8 cellular contexts compared by ENCODE assay signal in genomic region chr1:234722904-234723588, GRCh38.
A peak's percentile ranks its signal among the peaks of the same experiment; 100 is the strongest.
DNase-seq lines count a peak whose midpoint lies in the region; ATAC-seq and TF ChIP-seq lines count a peak whose summit lies in the region.

No MANE protein-coding gene starts in this region.

- H3K4me1 ChIP-seq in Loucy (ENCODE audit: insufficient read depth, low read length, poor library complexity, severe bottlenecking), result peaks cover 96% of the 10 kb centered on the region

- H3K4me3 ChIP-seq in AG09309 (ENCODE audit: control insufficient read depth, low read depth, low read length), result peak overlapping the region; percentile 20
- H3K4me3 ChIP-seq in Loucy (ENCODE audit: low read length, poor library complexity, severe bottlenecking), result peak overlapping the region; percentile 70
- H3K4me3 ChIP-seq in lower leg skin (ENCODE audit: low read depth, poor library complexity, severe bottlenecking), result no peak overlapping the region

- DNase-seq in AG09309 (ENCODE audit: low read depth), result peak; percentile 89
- DNase-seq in activated CD4-positive, CD25-positive, alpha-beta regulatory T cell treated with anti-CD3 and anti-CD28 coated beads, Interleukin-2, amount 50 U/mL, for 16 hours (ENCODE audit: low read depth, low spot score), result peak; percentile 36
- DNase-seq in central memory CD8-positive, alpha-beta T cell (ENCODE audit: low spot score in 2 of 2), result no peak
- peak; percentile 87 to 96 for DNase-seq in lower leg skin (ENCODE audit: low spot score in 2 of 2)
- peak; percentile 55 to 57 for DNase-seq in stimulated activated CD4-positive, alpha-beta T cell treated with anti-CD3 and anti-CD28 coated beads, Interleukin-2, amount 100 ng/mL, for 48 hours
- DNase-seq in NCI-H1105 treated with DMSO at 0.1 percent for 48 hours (lab: John Stamatoyannopoulos, UW), result no peak

- H3K4me2 ChIP-seq in Loucy (ENCODE audit: low read depth, low read length, poor library complexity, severe bottlenecking), result peak overlapping the region; percentile 91

- H3K27me3 ChIP-seq in Loucy (ENCODE audit: insufficient read depth, low read length, poor library complexity, severe bottlenecking), result no peaks in the 10 kb centered on the region

- no peak for ATAC-seq in central memory CD8-positive, alpha-beta T cell (replicated peaks; ENCODE audit: extremely low read depth, poor library complexity, severe bottlenecking)
- ATAC-seq in HG03469 (IDR thresholded peaks at IDR 0.05; ENCODE audit: unreplicated experiment), result no peak

- H3K9me3 Mint-ChIP-seq in central memory CD8-positive, alpha-beta T cell, result no peaks in the 10 kb centered on the region

- no peaks in the 10 kb centered on the region for H3K9me3 ChIP-seq in Loucy (ENCODE audit: insufficient read depth, low read depth, low read length)

- H4K20me1 ChIP-seq in Loucy (ENCODE audit: insufficient read depth, low read length, poor library complexity, severe bottlenecking), result no peaks in the 10 kb centered on the region

- TF ChIP-seq POLR2A in lower leg skin (IDR thresholded peaks at IDR 0.05), result no peak

- no peaks in the 10 kb centered on the region for H3K36me3 ChIP-seq in Loucy (ENCODE audit: insufficient read depth, low read length)

- peaks cover 37% of the 10 kb centered on the region for H3K4me1 Mint-ChIP-seq in central memory CD8-positive, alpha-beta T cell

- peak overlapping the region; percentile 95 for H3K27ac Mint-ChIP-seq in central memory CD8-positive, alpha-beta T cell (ENCODE audit: low read depth)

- no peaks in the 10 kb centered on the region for H3K27me3 Mint-ChIP-seq in central memory CD8-positive, alpha-beta T cell

- H2AFZ ChIP-seq in Loucy (ENCODE audit: low read length), result no peak overlapping the region

- peaks cover 9% of the 10 kb centered on the region; the same call in 1 of the 2 replicates for H3K79me2 ChIP-seq in Loucy (ENCODE audit: insufficient read depth, low read length)

- H3F3A ChIP-seq in Loucy (ENCODE audit: low read depth), result peaks cover 36% of the 10 kb centered on the region

- 13% methylated on average over 23 of the region's 23 CpGs for WGBS in lower leg skin, 2 donors

- H3K9ac ChIP-seq in Loucy (ENCODE audit: low read depth, low read length, poor library complexity, severe bottlenecking), result peak overlapping the region; percentile 98

- peak overlapping the region; percentile 73 for H3K4me3 Mint-ChIP-seq in central memory CD8-positive, alpha-beta T cell

- intact Hi-C loops in lower leg skin (cut with DNase I; ENCODE audit: low total_unique reads), result loop anchor here (5.0 to 10.0 kb wide), 2 partner anchors 111 to 332 kb away; partner anchors contain the start of gene IRF2BP2

- TF ChIP-seq CTCF in AG09309 (IDR thresholded peaks at IDR 0.05; ENCODE audit: control insufficient read depth, insufficient read depth, low read depth, low read length, missing control alignments), result no peak
- no peak for TF ChIP-seq CTCF in Loucy (conservative IDR thresholded peaks at IDR 0.05; ENCODE audit: low read length)
- TF ChIP-seq CTCF in lower leg skin (IDR thresholded peaks at IDR 0.05), result no peak

- H3K9me2 ChIP-seq in Loucy (replicated peaks; ENCODE audit: low read depth, low read length), result no peaks in the 10 kb centered on the region

- peaks cover 17% of the 10 kb centered on the region for H3K36me3 Mint-ChIP-seq in central memory CD8-positive, alpha-beta T cell (ENCODE audit: insufficient read depth)

Comparison
In these comparisons a context has a peak if more than half of its experiments do, and no peak if none do; other contexts are left out.
1. DNase-seq: peak in AG09309 (single experiment), activated CD4-positive, CD25-positive, alpha-beta regulatory T cell treated with anti-CD3 and anti-CD28 coated beads, Interleukin-2, amount 50 U/mL, for 16 hours (single experiment), lower leg skin (2 of 2) and stimulated activated CD4-positive, alpha-beta T cell treated with anti-CD3 and anti-CD28 coated beads, Interleukin-2, amount 100 ng/mL, for 48 hours (2 of 2); none in central memory CD8-positive, alpha-beta T cell (0 of 2) and NCI-H1105 treated with DMSO at 0.1 percent for 48 hours (single experiment).